ENCODE assay signal across 8 cellular contexts in the genomic region with DNA sequence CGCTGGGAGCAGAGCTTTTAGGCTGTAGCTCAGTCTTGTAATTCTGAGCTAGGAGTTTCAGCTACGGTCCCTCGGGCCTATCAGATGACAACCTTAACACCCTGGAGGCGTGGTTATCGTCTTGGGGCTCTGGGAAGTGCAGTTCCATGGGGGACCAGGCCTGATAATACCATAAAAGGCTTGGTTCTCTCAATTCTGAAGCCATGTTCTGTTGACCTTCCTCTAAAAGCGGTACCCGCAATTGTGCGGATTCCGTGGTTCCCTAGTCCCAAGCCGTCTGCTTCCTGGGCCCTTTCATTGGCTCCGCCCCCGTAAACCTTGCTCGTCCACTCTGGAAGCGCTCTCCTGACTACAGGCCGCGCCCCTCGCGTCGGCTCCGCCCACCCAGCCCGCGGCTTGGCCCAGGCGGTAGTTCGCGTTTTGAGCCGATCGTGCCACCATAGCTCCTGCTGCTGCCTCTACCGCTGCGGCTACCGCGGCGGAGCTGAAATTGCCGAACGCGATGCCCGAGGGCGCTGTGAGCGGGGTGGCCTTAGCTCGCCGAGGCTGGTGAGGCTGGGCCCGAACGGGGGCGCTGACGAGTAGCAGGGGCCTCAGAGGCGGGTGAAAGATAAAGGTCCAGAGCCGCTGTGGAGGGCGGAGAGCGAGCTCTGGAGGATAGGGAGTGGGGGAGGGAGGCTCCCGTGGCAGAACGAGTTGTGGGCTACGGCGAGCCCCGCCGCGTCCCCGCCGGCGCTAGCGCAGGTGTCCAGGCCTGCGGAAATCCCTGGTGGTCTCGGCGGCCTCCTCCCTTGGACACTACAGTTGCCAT. TPM values are rescaled to one million over a fixed set of nuclear protein-coding genes. Genes with fewer than 3 reads are reported as not detected.
A peak's percentile ranks its signal among the peaks of the same experiment; 100 is the strongest.
DNase-seq lines count a peak whose midpoint lies in the region; ATAC-seq and TF ChIP-seq lines count a peak whose summit lies in the region.

A gene with protein sequence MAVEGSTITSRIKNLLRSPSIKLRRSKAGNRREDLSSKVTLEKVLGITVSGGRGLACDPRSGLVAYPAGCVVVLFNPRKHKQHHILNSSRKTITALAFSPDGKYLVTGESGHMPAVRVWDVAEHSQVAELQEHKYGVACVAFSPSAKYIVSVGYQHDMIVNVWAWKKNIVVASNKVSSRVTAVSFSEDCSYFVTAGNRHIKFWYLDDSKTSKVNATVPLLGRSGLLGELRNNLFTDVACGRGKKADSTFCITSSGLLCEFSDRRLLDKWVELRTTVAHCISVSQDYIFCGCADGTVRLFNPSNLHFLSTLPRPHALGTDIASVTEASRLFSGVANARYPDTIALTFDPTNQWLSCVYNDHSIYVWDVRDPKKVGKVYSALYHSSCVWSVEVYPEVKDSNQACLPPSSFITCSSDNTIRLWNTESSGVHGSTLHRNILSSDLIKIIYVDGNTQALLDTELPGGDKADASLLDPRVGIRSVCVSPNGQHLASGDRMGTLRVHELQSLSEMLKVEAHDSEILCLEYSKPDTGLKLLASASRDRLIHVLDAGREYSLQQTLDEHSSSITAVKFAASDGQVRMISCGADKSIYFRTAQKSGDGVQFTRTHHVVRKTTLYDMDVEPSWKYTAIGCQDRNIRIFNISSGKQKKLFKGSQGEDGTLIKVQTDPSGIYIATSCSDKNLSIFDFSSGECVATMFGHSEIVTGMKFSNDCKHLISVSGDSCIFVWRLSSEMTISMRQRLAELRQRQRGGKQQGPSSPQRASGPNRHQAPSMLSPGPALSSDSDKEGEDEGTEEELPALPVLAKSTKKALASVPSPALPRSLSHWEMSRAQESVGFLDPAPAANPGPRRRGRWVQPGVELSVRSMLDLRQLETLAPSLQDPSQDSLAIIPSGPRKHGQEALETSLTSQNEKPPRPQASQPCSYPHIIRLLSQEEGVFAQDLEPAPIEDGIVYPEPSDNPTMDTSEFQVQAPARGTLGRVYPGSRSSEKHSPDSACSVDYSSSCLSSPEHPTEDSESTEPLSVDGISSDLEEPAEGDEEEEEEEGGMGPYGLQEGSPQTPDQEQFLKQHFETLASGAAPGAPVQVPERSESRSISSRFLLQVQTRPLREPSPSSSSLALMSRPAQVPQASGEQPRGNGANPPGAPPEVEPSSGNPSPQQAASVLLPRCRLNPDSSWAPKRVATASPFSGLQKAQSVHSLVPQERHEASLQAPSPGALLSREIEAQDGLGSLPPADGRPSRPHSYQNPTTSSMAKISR (N-terminal part only) (plus strand): TSS at position 423 of the 811 bp plus-strand sequence. CDS start 792 bp downstream, outside the sequence.

- H3K4me3 ChIP-seq in dorsolateral prefrontal cortex (peak within 1 kb of the TSS; percentile 58 to 95 (median 86)), liver (ENCODE audit: low read depth in 1 of 3, low read length in 3 of 3) (peak within 1 kb of the TSS; percentile 64 to 93 (median 86))

- no peaks in the 10 kb centered on the region for H3K27me3 ChIP-seq in CD4-positive, alpha-beta T cell (ENCODE audit: control insufficient read depth, insufficient read depth, low read length)
- H3K27me3 ChIP-seq in dorsolateral prefrontal cortex (no peaks in the 10 kb centered on the region), liver (ENCODE audit: control insufficient read depth in 4 of 4, insufficient read depth in 4 of 4, low read length in 3 of 4) (no peaks in the 10 kb centered on the region)

- peak within 1 kb of the TSS; percentile 96 for H3K4me3 Mint-ChIP-seq in CD4-positive, alpha-beta T cell

- intact Hi-C loops in CD4-positive, alpha-beta T cell (cut with DNase I, micrococcal nuclease), result loop anchor here (1.0 to 5.0 kb wide), 7 partner anchors 54 to 217 kb away; partner anchors contain the start of genes JMJD7 (in 1 of the 2), MGA (in 1 of the 2), SPTBN5 (in 1 of the 2) and TYRO3 (in 1 of the 2)
- intact Hi-C loops in dorsolateral prefrontal cortex (cut with DNase I), result loop anchor here (1.0 to 10.0 kb wide), 6 partner anchors 37 to 215 kb away; partner anchors contain the start of genes TYRO3 (in 2 of the 2) and EHD4 (in 1 of the 2)

- peaks cover 14% of the 10 kb centered on the region for H3K36me3 Mint-ChIP-seq in CD4-positive, alpha-beta T cell (ENCODE audit: low read depth)

- CTCF ChIA-PET in CD4-positive, alpha-beta T cell (lab: Charles Lee), result interaction anchor here (0.6 to 5.8 kb wide), 24 partner anchors 9 to 308 kb away, joined by 3 to 91 read pairs (median 4); partner anchors contain the start of genes JMJD7 and RPAP1

- POLR2A ChIA-PET in CD4-positive, alpha-beta T cell (lab: Charles Lee), result interaction anchor here (0.6 to 3.8 kb wide), 23 partner anchors 9 to 721 kb away, joined by 3 to 39 read pairs (median 4); partner anchors contain the start of genes EHD4, GANC, JMJD7 and MGA

- peaks cover 0 to 29% (median 19%) of the 10 kb centered on the region in 4 donors for H3K4me1 ChIP-seq in liver (ENCODE audit: control insufficient read depth in 4 of 4, insufficient read depth in 4 of 4, low read length in 3 of 4)

- DNase-seq in CD4-positive, alpha-beta T cell, result peak; percentile 92 to 98 (median 96)
- DNase-seq in NCI-H774 (lab: John Stamatoyannopoulos, UW) (peak; percentile 97), dorsolateral prefrontal cortex (peak; percentile 94 to 98 (median 96))
- DNase-seq in activated CD4-positive, alpha-beta T cell treated with anti-CD3 and anti-CD28 coated beads, Interleukin-2, amount 50 U/mL, for 4 hours, result peak; percentile 95
- DNase-seq in stimulated activated CD4-positive, alpha-beta T cell treated with anti-CD3 and anti-CD28 coated beads, Interleukin-4, amount 100 ng/mL, for 24 hours, result peak; percentile 97

- H3K27me3 Mint-ChIP-seq in CD4-positive, alpha-beta T cell, result no peaks in the 10 kb centered on the region

- H3K9me3 ChIP-seq in CD4-positive, alpha-beta T cell (ENCODE audit: control insufficient read depth, low read length), result no peaks in the 10 kb centered on the region
- H3K9me3 ChIP-seq in liver (ENCODE audit: control insufficient read depth in 4 of 4, low read length in 3 of 4), result no peaks in the 10 kb centered on the region

- ATAC-seq in CD4-positive, alpha-beta T cell (ENCODE audit: poor library complexity), result peak; percentile 88
- ATAC-seq in GM19397 (IDR thresholded peaks at IDR 0.05; ENCODE audit: unreplicated experiment) (peak; percentile 88), HG03571 (IDR thresholded peaks at IDR 0.05; ENCODE audit: unreplicated experiment) (peak; percentile 76)

- peak; percentile 70 for TF ChIP-seq CTCF in CD4-positive, alpha-beta T cell (IDR thresholded peaks at IDR 0.05)
- TF ChIP-seq CTCF in dorsolateral prefrontal cortex (IDR thresholded peaks at IDR 0.05 in 54 of 56, conservative IDR thresholded peaks at IDR 0.05 in 2 of 56; ENCODE audit: low read depth in 1 of 56, partially characterized antibody in 56 of 56), result peak; percentile 57 to 92 (median 76)
- TF ChIP-seq CTCF in liver (IDR thresholded peaks at IDR 0.05; ENCODE audit: low read depth, low read length, missing input control), result peak; percentile 58

- TF ChIP-seq RAD21 in liver (IDR thresholded peaks at IDR 0.05), result peak; percentile 67 to 74

- H3K9ac ChIP-seq in liver (ENCODE audit: low read depth in 1 of 2, low read length in 2 of 2), result peak within 1 kb of the TSS; percentile 61 to 90

- H3K27ac Mint-ChIP-seq in CD4-positive, alpha-beta T cell, result peak within 1 kb of the TSS; percentile 83

- H3K27ac ChIP-seq in CD4-positive, alpha-beta T cell (ENCODE audit: low read depth, low read length), result peak within 1 kb of the TSS; percentile 57
- H3K27ac ChIP-seq in dorsolateral prefrontal cortex (peak within 1 kb of the TSS; percentile 70 to 97 (median 91)), liver (ENCODE audit: low read depth in 1 of 2, low read length in 2 of 2) (peak within 1 kb of the TSS; percentile 78 to 81)

- WGBS in liver, result under 1% methylated on average over 62 of the region's 62 CpGs

- H3K4me1 Mint-ChIP-seq in CD4-positive, alpha-beta T cell (ENCODE audit: low read depth), result peaks cover 65% of the 10 kb centered on the region

- H3K36me3 ChIP-seq in liver (ENCODE audit: control insufficient read depth in 4 of 4, insufficient read depth in 3 of 4, low read depth in 1 of 4, low read length in 3 of 4), result peaks cover 0 to under 1% (median 0%) of the 10 kb centered on the region in 4 donors

- no peaks in the 10 kb centered on the region for H3K9me3 Mint-ChIP-seq in CD4-positive, alpha-beta T cell

TF ChIP-seq in liver, 16 proteins besides CTCF, POLR2A, EP300 and RAD21 (continues in another document):
- peak; percentile 43 to 51 for TF ChIP-seq RXRA (IDR thresholded peaks at IDR 0.05)
- peak; percentile 24 to 47 for TF ChIP-seq HNF4A (conservative IDR thresholded peaks at IDR 0.05)
- peak; percentile 30 for TF ChIP-seq FOXA1 (IDR thresholded peaks at IDR 0.05)
- no peak for TF ChIP-seq JUND (IDR thresholded peaks at IDR 0.05)
- TF ChIP-seq HNF4G (IDR thresholded peaks at IDR 0.05), result no peak
- TF ChIP-seq YY1 (IDR thresholded peaks at IDR 0.05), result peak; percentile 95
- TF ChIP-seq GABPA (IDR thresholded peaks at IDR 0.05 in 1 of 2, conservative IDR thresholded peaks at IDR 0.05 in 1 of 2), result peak in 1 of 2 donors; percentile 72
- TF ChIP-seq MAX (IDR thresholded peaks at IDR 0.05), result peak; percentile 90
- peak; percentile 90 to 93 for TF ChIP-seq EGR1 (IDR thresholded peaks at IDR 0.05; ENCODE audit: low read depth in 2 of 2)
- TF ChIP-seq ATF3 (IDR thresholded peaks at IDR 0.05), result no peak
- TF ChIP-seq FOXA2 (IDR thresholded peaks at IDR 0.05), result peak; percentile 23

RNA-seq across cellular contexts. Expression of the gene that starts here (rescaled TPM):
- 10 to 100 TPM; 26.0 to 30.0 TPM for total RNA-seq in CD4-positive, alpha-beta T cell
- total RNA-seq in dorsolateral prefrontal cortex (100 to 1,000 TPM in 22 of 120 experiments, 10 to 100 TPM in 98; 50.5 to 136 (median 77.6) TPM), liver (10 to 100 TPM in 1 of 2 donors, 1 to 10 TPM in 1; 3.7 to 10.3 TPM)
- polyA plus RNA-seq in liver, result 1 to 10 TPM in 1 of 2 donors, under 1 TPM in 1; 0.89 to 1.7 TPM

Comparison
In these comparisons a context has a peak if more than half of its experiments do, and no peak if none do; other contexts are left out.
1. Peak in every context shown above with its lines: DNase-seq, ATAC-seq, H3K4me3 ChIP-seq and H3K27ac ChIP-seq.